Comparison of ENCODE assay signal across 19 cellular contexts in genomic region chr14:78798757-78799156, GRCh38.
"Had no signal": no experiment of that assay in that cellular context is flagged by ENCODE, and none has a peak within 500 bp of the region (broad histone marks: within the 10 kb centered on the region; RNA-seq: fewer than 3 reads in every experiment).

No MANE protein-coding gene starts in this region.

- ATAC-seq: HepG2, T-cell had no signal

- H3K36me3 Mint-ChIP-seq: T-cell had no signal

- DNase-seq: IMR-90, Karpas-422, KG1, MG63, NCI-H1092 treated with DMSO at 0.1 percent for 48 hours, NCI-H1436, NCI-H1930, NCI-H2081, NCI-H2107, NCI-H2227 treated with DMSO at 0.1 percent for 48 hours, NCI-H524, NCI-H526 treated with DMSO at 0.1 percent for 48 hours, Right ventricle myocardium superior, RPMI8226, SIG-M5, SK-N-SH, SW 1271, T-cell had no signal

- H3K4me3 ChIP-seq: MG63 had no signal

- H3K9me3 ChIP-seq: MG63, SK-N-SH had no signal

- H3K4me3 Mint-ChIP-seq: T-cell had no signal

- H3K9ac ChIP-seq: SK-N-SH had no signal

- H3K4me2 ChIP-seq: SK-N-SH had no signal

- H3K36me3 ChIP-seq: MG63 had no signal

- H3K4me1 Mint-ChIP-seq: T-cell had no signal

- H3K27me3 ChIP-seq: MG63 had no signal

- H3K27ac Mint-ChIP-seq: T-cell had no signal
